20 cellular contexts compared by ENCODE assay signal in the genomic region with DNA sequence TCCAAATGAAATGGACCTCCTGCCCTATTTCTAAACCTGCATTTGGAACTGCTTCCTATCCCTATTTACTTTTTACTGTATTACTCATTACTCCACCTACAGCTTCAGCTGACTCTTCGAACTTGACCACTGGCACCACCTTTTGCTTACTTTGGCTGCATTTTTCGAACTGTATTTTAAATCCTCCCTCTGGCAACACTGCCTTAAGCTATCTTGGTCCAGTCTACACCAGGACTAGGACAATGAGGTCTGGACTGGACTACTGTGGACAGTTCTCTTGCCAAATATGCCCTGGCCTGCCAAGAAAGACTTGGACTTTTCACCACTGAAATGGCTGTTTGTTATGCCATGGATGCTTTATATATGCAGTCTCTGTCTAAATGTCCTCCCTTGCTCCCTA.
DNase-seq lines count a peak whose midpoint lies in the region; TF ChIP-seq lines count a peak whose summit lies in the region.
"Had no signal": no experiment of that assay in that cellular context is flagged by ENCODE, and none has a peak within 500 bp of the region (broad histone marks: within the 10 kb centered on the region; RNA-seq: fewer than 3 reads in every experiment).

No MANE protein-coding gene starts in this region.

- H4K20me1 ChIP-seq in H9 (ENCODE audit: control insufficient read depth, insufficient read depth, insufficient read length), result no peaks in the 10 kb centered on the region

- intact Hi-C loops in prostate gland (cut with DNase I), result loop anchor here (10.0 kb wide), 2 partner anchors 327 to 427 kb away; a partner anchor contains a TSS

- no peaks in the 10 kb centered on the region for H3K9me3 ChIP-seq in H9 (ENCODE audit: control insufficient read depth, low read depth, low read length)
- H3K9me3 ChIP-seq in prostate gland, result no peaks in the 10 kb centered on the region
- H3K9me3 ChIP-seq: Caco-2, thyroid gland had no signal

- no peaks in the 10 kb centered on the region for H3K23me2 ChIP-seq in H9 (ENCODE audit: insufficient read length, low read depth, low read length, poor library complexity, severe bottlenecking)

- POLR2A ChIA-PET in activated CD4-positive, alpha-beta T cell treated with anti-CD3 and anti-CD28 coated beads, Interleukin-2, amount 10 ng/mL, durations not matched to agents 7 days and 5 days (lab: Charles Lee), result no interaction called here

- TF ChIP-seq POLR2A in prostate gland (IDR thresholded peaks at IDR 0.05), result no peak

- no peak overlapping the region for H2AK5ac ChIP-seq in H9 (ENCODE audit: insufficient read length, low read length)

- H3T11ph ChIP-seq in H9 (ENCODE audit: low read length), result no peak overlapping the region

- no peaks in the 10 kb centered on the region for H3K4me1 Mint-ChIP-seq in H9
- H3K4me1 Mint-ChIP-seq in activated CD4-positive, alpha-beta T cell treated with anti-CD3 and anti-CD28 coated beads, Interleukin-2, amount 10 ng/mL, durations not matched to agents 7 days and 5 days, result no peaks in the 10 kb centered on the region

- TF ChIP-seq CTCF in H9 (conservative IDR thresholded peaks at IDR 0.05), result no peak
- no peak for TF ChIP-seq CTCF in astrocyte of the spinal cord (IDR thresholded peaks at IDR 0.05; ENCODE audit: low read depth, low read length)
- no peak for TF ChIP-seq CTCF in fibroblast of mammary gland (conservative IDR thresholded peaks at IDR 0.05; ENCODE audit: control insufficient read depth, insufficient read depth, low read depth, low read length)
- no peak for TF ChIP-seq CTCF in prostate gland (IDR thresholded peaks at IDR 0.05)

- H3K56ac ChIP-seq in H9 (ENCODE audit: insufficient read length, low read depth, low read length), result no peak overlapping the region

- H3K79me1 ChIP-seq in H9 (ENCODE audit: insufficient read depth, low read depth, low read length, poor library complexity, severe bottlenecking), result no peaks in the 10 kb centered on the region

- in situ Hi-C loops in astrocyte of the spinal cord (cut with HindIII; ENCODE audit: low sequenced_read_pairs), result no loop called here

- H3K4me1 ChIP-seq in H9 (ENCODE audit: insufficient read depth, low read length) (no peaks in the 10 kb centered on the region), prostate gland (replicated peaks) (peaks cover 12% of the 10 kb centered on the region)
- H3K4me1 ChIP-seq: Caco-2 had no signal

- H3K18ac ChIP-seq in H9 (ENCODE audit: insufficient read length, low read depth, low read length), result no peak overlapping the region

- H2BK12ac ChIP-seq in H9 (ENCODE audit: insufficient read length, low read depth, low read length), result no peak overlapping the region

- no peak overlapping the region for H3K4ac ChIP-seq in H9 (ENCODE audit: low read depth, low read length)

- H2BK120ac ChIP-seq in H9 (ENCODE audit: low read depth, low read length, poor library complexity, severe bottlenecking), result no peak overlapping the region

- H2BK15ac ChIP-seq in H9 (ENCODE audit: low read depth, low read length), result no peak overlapping the region

- DNase-seq in H9, result no peak
- DNase-seq in astrocyte of the spinal cord (ENCODE audit: low read depth, low spot score), result peak; percentile 53
- peak; percentile 14 for DNase-seq in fibroblast of mammary gland (ENCODE audit: low read depth)
- peak; percentile 54 for DNase-seq in prostate gland (ENCODE audit: low spot score)
- no peak for DNase-seq in activated CD4-positive, alpha-beta T cell treated with anti-CD3 and anti-CD28 coated beads, Interleukin-2, amount 50 U/mL, for 48 hours
- no peak for DNase-seq in activated CD4-positive, CD25-positive, alpha-beta regulatory T cell treated with anti-CD3 and anti-CD28 coated beads, Interleukin-2, amount 50 U/mL, for 72 hours
- DNase-seq in HuH-7.5 (ENCODE audit: low spot score), result no peak
- no peak for DNase-seq in activated CD4-positive, alpha-beta T cell treated with anti-CD3 and anti-CD28 coated beads, Interleukin-2, amount 10 ng/mL, durations not matched to agents 7 days and 5 days
- DNase-seq: activated CD4-positive, alpha-beta T cell treated with anti-CD3 and anti-CD28 coated beads for 4 hours; activated CD8-positive, alpha-beta memory T cell treated with anti-CD3 and anti-CD28 coated beads, Interleukin-2, amount 50 U/mL, for 4 hours; Caco-2; effector CD8-positive, alpha-beta T cell; KBM-7; NCI-H1092; NCI-H2029 treated with DMSO at 0.1 percent for 48 hours; NCI-H510A; retina; stimulated activated CD4-positive, alpha-beta T cell treated with anti-CD3 and anti-CD28 coated beads, Interleukin-15, amount 100 ng/mL, for 24 hours; thyroid gland had no signal

- H3K27me3 Mint-ChIP-seq in H9 (ENCODE audit: low read depth), result no peaks in the 10 kb centered on the region
- H3K27me3 Mint-ChIP-seq in activated CD4-positive, alpha-beta T cell treated with anti-CD3 and anti-CD28 coated beads, Interleukin-2, amount 10 ng/mL, durations not matched to agents 7 days and 5 days, result no peaks in the 10 kb centered on the region
- H3K27me3 Mint-ChIP-seq: central memory CD8-positive, alpha-beta T cell had no signal

- H3K27me3 ChIP-seq in H9 (ENCODE audit: insufficient read depth, low read length) (no peaks in the 10 kb centered on the region), prostate gland (replicated peaks; ENCODE audit: insufficient read depth) (no peaks in the 10 kb centered on the region)
- H3K27me3 ChIP-seq: thyroid gland had no signal

- H2BK20ac ChIP-seq in H9 (ENCODE audit: low read depth, low read length, poor library complexity, severe bottlenecking), result no peak overlapping the region

- H2BK5ac ChIP-seq in H9 (ENCODE audit: insufficient read length, low read length), result no peak overlapping the region

- H3K36me3 Mint-ChIP-seq in H9 (ENCODE audit: insufficient read depth in 1 of 3, low read depth in 3 of 3), result peaks cover 0 to 4% (median 0%) of the 10 kb centered on the region in 3 experiments; a peak in 1 of 7 replicates
- no peaks in the 10 kb centered on the region for H3K36me3 Mint-ChIP-seq in activated CD4-positive, alpha-beta T cell treated with anti-CD3 and anti-CD28 coated beads, Interleukin-2, amount 10 ng/mL, durations not matched to agents 7 days and 5 days (ENCODE audit: low read depth)

- no CpG with 5 or more reads among the region's 2 CpGs for WGBS in H9 (ENCODE audit: extremely low coverage, insufficient read length, low lambda C conversion rate)
- 10% methylated on average over 2 of the region's 2 CpGs for WGBS in prostate gland

- H3K27ac ChIP-seq in H9 (ENCODE audit: insufficient read length, low read depth, low read length), result no peak overlapping the region
- H3K27ac ChIP-seq in prostate gland, result peak overlapping the region in 1 of 2 donors; percentile 38
- H3K27ac ChIP-seq: thyroid gland had no signal

- H3K9ac ChIP-seq in H9 (ENCODE audit: extremely low read depth, insufficient read length, low read length), result no peak overlapping the region

- H3K14ac ChIP-seq in H9 (ENCODE audit: insufficient read depth, low read length), result no peak overlapping the region

- H3K4me3 ChIP-seq in astrocyte of the spinal cord (ENCODE audit: low read depth, low read length) (no peak overlapping the region), fibroblast of mammary gland (ENCODE audit: control insufficient read depth, low read depth, low read length) (no peak overlapping the region), prostate gland (no peak overlapping the region)
- H3K4me3 ChIP-seq: thyroid gland had no signal

- no peak overlapping the region for H3K27ac Mint-ChIP-seq in H9
- no peak overlapping the region for H3K27ac Mint-ChIP-seq in activated CD4-positive, alpha-beta T cell treated with anti-CD3 and anti-CD28 coated beads, Interleukin-2, amount 10 ng/mL, durations not matched to agents 7 days and 5 days

- peaks cover 0 to 4% of the 10 kb centered on the region in 2 experiments; a peak in 1 of 5 replicates for H3K9me3 Mint-ChIP-seq in H9
- H3K9me3 Mint-ChIP-seq in activated CD4-positive, alpha-beta T cell treated with anti-CD3 and anti-CD28 coated beads, Interleukin-2, amount 10 ng/mL, durations not matched to agents 7 days and 5 days, result peaks cover 5% of the 10 kb centered on the region
- H3K9me3 Mint-ChIP-seq: central memory CD8-positive, alpha-beta T cell had no signal

- H3K4me2 ChIP-seq in H9 (ENCODE audit: insufficient read depth, insufficient read length, low read length), result no peak overlapping the region

- no peak overlapping the region for H3K23ac ChIP-seq in H9 (ENCODE audit: insufficient read length, low read depth, low read length)

- H4K91ac ChIP-seq in H9 (ENCODE audit: insufficient read length, low read depth, low read length), result peak overlapping the region; percentile 79

- H3K79me2 ChIP-seq in H9 (ENCODE audit: insufficient read depth, low read length), result no peaks in the 10 kb centered on the region

- CTCF ChIA-PET in activated CD4-positive, alpha-beta T cell treated with anti-CD3 and anti-CD28 coated beads, Interleukin-2, amount 10 ng/mL, durations not matched to agents 7 days and 5 days (lab: Charles Lee), result interaction anchor here (1.1 kb wide), 1 partner anchor 11 kb away, joined by 3 read pairs; no protein-coding TSS in a partner anchor

- H3K4me3 Mint-ChIP-seq in H9, result no peak overlapping the region
- no peak overlapping the region for H3K4me3 Mint-ChIP-seq in activated CD4-positive, alpha-beta T cell treated with anti-CD3 and anti-CD28 coated beads, Interleukin-2, amount 10 ng/mL, durations not matched to agents 7 days and 5 days
- H3K4me3 Mint-ChIP-seq: central memory CD8-positive, alpha-beta T cell had no signal

- H3K36me3 ChIP-seq in prostate gland, result no peaks in the 10 kb centered on the region
- H3K36me3 ChIP-seq: thyroid gland had no signal

- H2AFZ ChIP-seq in H9 (ENCODE audit: low read length), result no peak overlapping the region

- no peak overlapping the region for H4K5ac ChIP-seq in H9 (ENCODE audit: insufficient read length, low read depth, low read length)

- H4K8ac ChIP-seq in H9 (replicated peaks; ENCODE audit: insufficient read length, low read depth, low read length), result no peak overlapping the region

Comparison
In these comparisons a context has a peak if more than half of its experiments do, and no peak if none do; other contexts are left out.
1. DNase-seq: peak in astrocyte of the spinal cord (single experiment), fibroblast of mammary gland (single experiment) and prostate gland (single experiment); none in H9 (single experiment), activated CD4-positive, alpha-beta T cell treated with anti-CD3 and anti-CD28 coated beads, Interleukin-2, amount 50 U/mL, for 48 hours (0 of 2), activated CD4-positive, CD25-positive, alpha-beta regulatory T cell treated with anti-CD3 and anti-CD28 coated beads, Interleukin-2, amount 50 U/mL, for 72 hours (single experiment), HuH-7.5 (single experiment) and activated CD4-positive, alpha-beta T cell treated with anti-CD3 and anti-CD28 coated beads, Interleukin-2, amount 10 ng/mL, durations not matched to agents 7 days and 5 days (single experiment).